27 cellular contexts compared by ENCODE assay signal in the genomic region with DNA sequence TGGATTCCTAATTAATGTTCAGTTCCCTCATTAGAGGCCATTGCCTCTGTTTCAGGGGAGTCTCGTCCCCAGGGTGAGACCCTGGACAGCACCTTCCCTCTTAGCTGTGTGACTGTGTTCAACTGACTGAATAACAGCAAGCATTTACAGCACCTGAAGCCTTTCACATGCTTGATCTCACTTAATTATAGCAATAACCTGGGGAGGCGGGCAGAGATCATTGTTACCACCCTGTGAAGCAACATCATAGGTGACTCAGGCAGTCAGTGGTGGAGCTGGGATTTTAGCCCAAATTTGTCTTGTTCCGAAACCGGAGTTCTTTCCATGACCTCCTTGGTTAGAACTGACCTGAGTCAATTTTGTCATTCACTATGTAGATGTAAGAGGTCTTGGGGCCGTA.
DNase-seq lines count a peak whose midpoint lies in the region; ATAC-seq and TF ChIP-seq lines count a peak whose summit lies in the region.
"Had no signal": no experiment of that assay in that cellular context is flagged by ENCODE, and none has a peak within 500 bp of the region (broad histone marks: within the 10 kb centered on the region; RNA-seq: fewer than 3 reads in every experiment).

No MANE protein-coding gene starts in this region.

- no peaks in the 10 kb centered on the region for H3K36me3 ChIP-seq in SK-N-SH (replicated peaks in 1 of 2; ENCODE audit: control insufficient read depth in 1 of 2, insufficient read depth in 2 of 2, low read length in 1 of 2)
- no peaks in the 10 kb centered on the region for H3K36me3 ChIP-seq in hepatocyte (replicated peaks; ENCODE audit: insufficient read depth, low read depth)
- H3K36me3 ChIP-seq: neutrophil, SJCRH30, thyroid gland had no signal

- no peaks in the 10 kb centered on the region for H3K36me3 Mint-ChIP-seq in type B pancreatic cell
- H3K36me3 Mint-ChIP-seq: activated naive CD4-positive, alpha-beta T cell treated with anti-CD3 and anti-CD28 coated beads, Interleukin-2, amount 10 ng/mL, durations not matched to agents 7 days and 5 days; CD8-positive, alpha-beta T cell had no signal

- no peak for ATAC-seq in SK-N-SH treated with all-trans-retinoic acid at 6 μM for 48 hours
- no peak for ATAC-seq in HG03095 (IDR thresholded peaks at IDR 0.05; ENCODE audit: unreplicated experiment)
- ATAC-seq: CD8-positive, alpha-beta T cell; psoas muscle had no signal

- H3K27me3 ChIP-seq in SK-N-SH (ENCODE audit: insufficient read depth) (no peaks in the 10 kb centered on the region), hepatocyte (no peaks in the 10 kb centered on the region)
- H3K27me3 ChIP-seq: neutrophil, thyroid gland had no signal

- H4K20me1 ChIP-seq in SK-N-SH (ENCODE audit: insufficient read depth): no peaks in the 10 kb centered on the region
- H4K20me1 ChIP-seq in hepatocyte (ENCODE audit: insufficient read depth, poor library complexity, severe bottlenecking): no peaks in the 10 kb centered on the region

- no peak for TF ChIP-seq RAD21 in SK-N-SH (IDR thresholded peaks at IDR 0.05; ENCODE audit: low read length)

- no peak overlapping the region for H3K9ac ChIP-seq in SK-N-SH

- no peak overlapping the region for H3K4me2 ChIP-seq in SK-N-SH
- no peak overlapping the region for H3K4me2 ChIP-seq in hepatocyte

- H3K27ac Mint-ChIP-seq in type B pancreatic cell: peak overlapping the region; percentile 33
- H3K27ac Mint-ChIP-seq: activated naive CD4-positive, alpha-beta T cell treated with anti-CD3 and anti-CD28 coated beads, Interleukin-2, amount 10 ng/mL, durations not matched to agents 7 days and 5 days; activated T-helper 1 cell treated with anti-CD3 and anti-CD28 coated beads, Interleukin-12 subunit alpha, Interleukin-12 subunit beta, Interleukin-2, Interleukin-4 antibody, amounts not matched to agents 30 ng/mL and 10 ng/mL and 1 ng/mL, durations not matched to agents 14 hours and 24 hours and 36 hours; CD8-positive, alpha-beta T cell; stimulated activated naive CD8-positive, alpha-beta T cell treated with anti-CD3 and anti-CD28 coated beads, Interleukin-15, Interleukin-2, amounts not matched to agents 100 ng/mL and 50 ng/mL, for 24 hours had no signal

- H3K79me2 ChIP-seq in SK-N-SH (ENCODE audit: insufficient read depth) (no peaks in the 10 kb centered on the region), hepatocyte (no peaks in the 10 kb centered on the region)

- H3K4me1 ChIP-seq in SK-N-SH (ENCODE audit: control insufficient read depth in 1 of 2, insufficient read depth in 2 of 2, low read depth in 1 of 2, low read length in 1 of 2) (peaks cover 10 to 17% of the 10 kb centered on the region in 2 experiments; a peak in 2 of 4 replicates), hepatocyte (ENCODE audit: insufficient read depth) (peaks cover 22% of the 10 kb centered on the region)
- H3K4me1 ChIP-seq: SJCRH30, thyroid gland had no signal

- H3K27me3 Mint-ChIP-seq in type B pancreatic cell: no peaks in the 10 kb centered on the region

- peaks cover 30% of the 10 kb centered on the region for H3K4me1 Mint-ChIP-seq in type B pancreatic cell (ENCODE audit: unreplicated experiment)

- no peaks in the 10 kb centered on the region for H3K9me3 Mint-ChIP-seq in type B pancreatic cell
- H3K9me3 Mint-ChIP-seq: activated T-helper 1 cell treated with anti-CD3 and anti-CD28 coated beads, Interleukin-12 subunit alpha, Interleukin-12 subunit beta, Interleukin-2, Interleukin-4 antibody, amounts not matched to agents 30 ng/mL and 10 ng/mL and 1 ng/mL, durations not matched to agents 14 hours and 24 hours and 36 hours had no signal

- H2AFZ ChIP-seq in SK-N-SH (ENCODE audit: low read depth) (no peak overlapping the region), hepatocyte (no peak overlapping the region)

- CTCF ChIA-PET in SK-N-SH (lab: Yijun Ruan, JAX): no interaction called here

- no peak overlapping the region for H3K4me3 Mint-ChIP-seq in type B pancreatic cell
- H3K4me3 Mint-ChIP-seq: activated naive CD4-positive, alpha-beta T cell treated with anti-CD3 and anti-CD28 coated beads, Interleukin-2, amount 10 ng/mL, durations not matched to agents 7 days and 5 days; activated T-helper 1 cell treated with anti-CD3 and anti-CD28 coated beads, Interleukin-12 subunit alpha, Interleukin-12 subunit beta, Interleukin-2, Interleukin-4 antibody, amounts not matched to agents 30 ng/mL and 10 ng/mL and 1 ng/mL, durations not matched to agents 14 hours and 24 hours and 36 hours; CD8-positive, alpha-beta T cell; stimulated activated naive CD8-positive, alpha-beta T cell treated with anti-CD3 and anti-CD28 coated beads, Interleukin-15, Interleukin-2, amounts not matched to agents 100 ng/mL and 50 ng/mL, for 24 hours had no signal

- WGBS in SK-N-SH (ENCODE audit: low lambda C conversion rate): 85% methylated on average over 5 of the region's 5 CpGs
- WGBS in hepatocyte (ENCODE audit: low lambda C conversion rate, missing lambda C conversion rate): 86% methylated on average over 5 of the region's 5 CpGs

- H3K4me3 ChIP-seq in SK-N-SH (ENCODE audit: low read depth in 2 of 2, low read length in 1 of 2): no peak overlapping the region
- H3K4me3 ChIP-seq in hepatocyte: no peak overlapping the region
- H3K4me3 ChIP-seq: psoas muscle, SJCRH30, thyroid gland had no signal

- POLR2A ChIA-PET in SK-N-SH (lab: Yijun Ruan, JAX): no interaction called here

- H3K27ac ChIP-seq in SK-N-SH (ENCODE audit: low read depth in 2 of 2, low read length in 1 of 2) (no peak overlapping the region), hepatocyte (peak overlapping the region; percentile 53)
- H3K27ac ChIP-seq: neutrophil, psoas muscle, SJCRH30, thyroid gland had no signal

- no peaks in the 10 kb centered on the region for H3F3A ChIP-seq in SK-N-SH (replicated peaks; ENCODE audit: insufficient read depth)

- TF ChIP-seq CTCF in SK-N-SH (IDR thresholded peaks at IDR 0.05) (no peak), hepatocyte (IDR thresholded peaks at IDR 0.05; ENCODE audit: poor library complexity) (no peak), type B pancreatic cell (conservative IDR thresholded peaks at IDR 0.05) (no peak)

- no peak for TF ChIP-seq EP300 in SK-N-SH (IDR thresholded peaks at IDR 0.05; ENCODE audit: borderline replicate concordance in 1 of 2, low read depth in 1 of 2, low read length in 1 of 2)

- H3K9me2 ChIP-seq in SK-N-SH: no peaks in the 10 kb centered on the region
- no peaks in the 10 kb centered on the region for H3K9me2 ChIP-seq in hepatocyte (replicated peaks; ENCODE audit: insufficient read depth)

- DNase-seq in SK-N-SH (no peak), NCI-H226 (peak; percentile 6), hepatocyte (ENCODE audit: low spot score) (no peak), type B pancreatic cell (ENCODE audit: extremely low spot score, unreplicated experiment) (no peak), C1 segment of cervical spinal cord (lab: John Stamatoyannopoulos, UW) (no peak)
- DNase-seq in stimulated activated CD4-positive, alpha-beta T cell treated with anti-CD3 and anti-CD28 coated beads, Interleukin-2, amount 100 ng/mL, for 24 hours: no peak
- DNase-seq: activated CD4-positive, alpha-beta T cell treated with anti-CD3 and anti-CD28 coated beads, Interleukin-2, amount 50 U/mL, for 48 hours; activated CD4-positive, CD25-positive, alpha-beta regulatory T cell; activated naive CD4-positive, alpha-beta T cell treated with anti-CD3 and anti-CD28 coated beads, Interleukin-2, amount 10 ng/mL, durations not matched to agents 7 days and 5 days; amniotic stem cell; CD8-positive, alpha-beta T cell; DMS 273 treated with DMSO at 0.1 percent for 48 hours; effector memory CD4-positive, alpha-beta T cell; erythroblast; GOT3; head of caudate nucleus; mammary epithelial cell; NCI-H1048; NCI-H526; psoas muscle; SJCRH30; thyroid gland had no signal

- H3K9me3 ChIP-seq in SK-N-SH (no peaks in the 10 kb centered on the region), hepatocyte (ENCODE audit: low read depth) (peaks cover under 1% of the 10 kb centered on the region)
- H3K9me3 ChIP-seq: neutrophil, thyroid gland had no signal

TF ChIP-seq in SK-N-SH, 30 proteins besides CTCF, POLR2A, EP300 and RAD21 (continues in another document):
- TF ChIP-seq GATA2 (CRISPR knock-in tag; IDR thresholded peaks at IDR 0.05) (no peak), YY1 (IDR thresholded peaks at IDR 0.05; ENCODE audit: low read depth) (no peak)

TF ChIP-seq in SK-N-SH treated with all-trans-retinoic acid at 6 μM for 48 hours, 23 proteins besides CTCF, POLR2A, EP300 and RAD21:
- TF ChIP-seq ZFP3 (CRISPR knock-in tag; IDR thresholded peaks at IDR 0.05) (no peak), ZNF70 (CRISPR knock-in tag; IDR thresholded peaks at IDR 0.05) (no peak), TCF4 (CRISPR knock-in tag; IDR thresholded peaks at IDR 0.05; ENCODE audit: borderline replicate concordance) (no peak), CSDC2 (CRISPR knock-in tag; IDR thresholded peaks at IDR 0.05) (no peak), ZC3H10 (CRISPR knock-in tag; IDR thresholded peaks at IDR 0.05) (no peak), ZNF565 (CRISPR knock-in tag; conservative IDR thresholded peaks at IDR 0.05; ENCODE audit: low read depth) (no peak)
- TF ChIP-seq, protein P1, sequence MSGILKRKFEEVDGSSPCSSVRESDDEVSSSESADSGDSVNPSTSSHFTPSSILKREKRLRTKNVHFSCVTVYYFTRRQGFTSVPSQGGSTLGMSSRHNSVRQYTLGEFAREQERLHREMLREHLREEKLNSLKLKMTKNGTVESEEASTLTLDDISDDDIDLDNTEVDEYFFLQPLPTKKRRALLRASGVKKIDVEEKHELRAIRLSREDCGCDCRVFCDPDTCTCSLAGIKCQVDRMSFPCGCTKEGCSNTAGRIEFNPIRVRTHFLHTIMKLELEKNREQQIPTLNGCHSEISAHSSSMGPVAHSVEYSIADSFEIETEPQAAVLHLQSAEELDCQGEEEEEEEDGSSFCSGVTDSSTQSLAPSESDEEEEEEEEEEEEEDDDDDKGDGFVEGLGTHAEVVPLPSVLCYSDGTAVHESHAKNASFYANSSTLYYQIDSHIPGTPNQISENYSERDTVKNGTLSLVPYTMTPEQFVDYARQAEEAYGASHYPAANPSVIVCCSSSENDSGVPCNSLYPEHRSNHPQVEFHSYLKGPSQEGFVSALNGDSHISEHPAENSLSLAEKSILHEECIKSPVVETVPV (CRISPR knock-in tag; IDR thresholded peaks at IDR 0.05): no peak
